In genomic region chr10:49539320-49539885, GRCh38 we compare ENCODE assay signal across 8 cellular contexts. TPM values are rescaled to one million over a fixed set of nuclear protein-coding genes. Genes with fewer than 3 reads are reported as not detected.
DNase-seq lines count a peak whose midpoint lies in the region; ATAC-seq and TF ChIP-seq lines count a peak whose summit lies in the region.

No MANE protein-coding gene starts in this region.

- H3K9me2 ChIP-seq in PC-9 (ENCODE audit: insufficient read depth), result no peaks in the 10 kb centered on the region

- intact Hi-C loops in PC-9 (cut with micrococcal nuclease; ENCODE audit: unreplicated experiment) (loop anchor here (1.0 kb wide), 2 partner anchors 30 to 54 kb away; no protein-coding TSS in a partner anchor), ascending aorta (cut with DNase I) (loop anchor here (5.0 to 10.0 kb wide), 2 partner anchors 53 to 425 kb away; partner anchors contain the start of gene VSTM4)

- H3K36me3 ChIP-seq in PC-9 (ENCODE audit: low read depth), result peaks cover 10% of the 10 kb centered on the region
- H3K36me3 ChIP-seq in ascending aorta, result no peaks in the 10 kb centered on the region
- H3K36me3 ChIP-seq in right atrium auricular region, result no peaks in the 10 kb centered on the region

- H3K4me3 ChIP-seq in PC-9 (peak overlapping the region; percentile 99), ascending aorta (peak overlapping the region; percentile 74 to 86), right atrium auricular region (peak overlapping the region; percentile 67 to 78)

- peak; percentile 0 for ATAC-seq in GM18858 (IDR thresholded peaks at IDR 0.05; ENCODE audit: unreplicated experiment)
- ATAC-seq in HG03139 (IDR thresholded peaks at IDR 0.05; ENCODE audit: unreplicated experiment), result peak; percentile 11
- ATAC-seq in HG03442 (IDR thresholded peaks at IDR 0.05; ENCODE audit: unreplicated experiment), result no peak

- peak; percentile 35; the same call in 1 of the 2 replicates for TF ChIP-seq CTCF in PC-9 (conservative IDR thresholded peaks at IDR 0.05)
- no peak for TF ChIP-seq CTCF in ascending aorta (IDR thresholded peaks at IDR 0.05)
- TF ChIP-seq CTCF in right atrium auricular region (IDR thresholded peaks at IDR 0.05), result no peak

- peaks cover 42% of the 10 kb centered on the region for H3K79me2 ChIP-seq in PC-9 (ENCODE audit: low read depth)

- peak overlapping the region; percentile 99 for H3K4me2 ChIP-seq in PC-9

- H3K4me1 ChIP-seq in PC-9 (replicated peaks; ENCODE audit: insufficient read depth) (peaks cover 26% of the 10 kb centered on the region), ascending aorta (peaks cover 7 to 30% of the 10 kb centered on the region in 2 donors), right atrium auricular region (peaks cover 0 to 41% of the 10 kb centered on the region in 2 donors)

- CTCF ChIA-PET in PC-9 (lab: Charles Lee), result interaction anchor here (0.6 to 1.7 kb wide), 4 partner anchors 11 to 352 kb away, joined by 3 to 13 read pairs (median 6); no protein-coding TSS in a partner anchor

- H3F3A ChIP-seq in PC-9 (ENCODE audit: insufficient read depth, low read depth), result peaks cover 14% of the 10 kb centered on the region; the same call in 1 of the 2 replicates

- peak overlapping the region; percentile 90 for H3K27ac ChIP-seq in PC-9
- peak overlapping the region; percentile 87 to 94 for H3K27ac ChIP-seq in ascending aorta
- peak overlapping the region; percentile 91 to 92 for H3K27ac ChIP-seq in right atrium auricular region

- H3K27me3 ChIP-seq in PC-9 (ENCODE audit: insufficient read depth, low read depth) (no peaks in the 10 kb centered on the region), ascending aorta (no peaks in the 10 kb centered on the region), right atrium auricular region (no peaks in the 10 kb centered on the region)

- no TSS peak for BruUV-seq in PC-9 (replicated peaks; lab: Mats Ljungman, UMichigan)

- H4K20me1 ChIP-seq in PC-9 (ENCODE audit: insufficient read depth), result peaks cover 6% of the 10 kb centered on the region

- DNase-seq in AG20443 (ENCODE audit: low spot score), result peak; percentile 35
- DNase-seq in PC-9, result peak; percentile 62 to 72
- no peak for DNase-seq in ascending aorta (ENCODE audit: low spot score in 2 of 2)
- DNase-seq in right atrium auricular region (ENCODE audit: low spot score), result peak; percentile 68
- peak; percentile 45 for DNase-seq in pulmonary artery endothelial cell (ENCODE audit: low read depth, low spot score)

- H3K9me3 ChIP-seq in PC-9 (ENCODE audit: insufficient read depth, low read depth) (peaks cover 5% of the 10 kb centered on the region; the same call in 1 of the 2 replicates), ascending aorta (no peaks in the 10 kb centered on the region), right atrium auricular region (no peaks in the 10 kb centered on the region)

- POLR2A ChIA-PET in PC-9 (lab: Charles Lee; ENCODE audit: unreplicated experiment), result interaction anchor here (0.5 to 1.7 kb wide), 5 partner anchors 12 to 1285 kb away, joined by 4 to 57 read pairs (median 7); no protein-coding TSS in a partner anchor

- H2AFZ ChIP-seq in PC-9, result peak overlapping the region; percentile 97

RNA-seq across cellular contexts. Expression of gene ERCC6, which starts 0.5 kb away (rescaled TPM):
- total RNA-seq in PC-9 (2021) (47.1 and 49.7 TPM in 2 replicates), ascending aorta (16.2 TPM), right atrium auricular region (10 to 100 TPM; 11.5 to 12.0 TPM), pulmonary artery endothelial cell (39.3 and 57.1 TPM in 2 replicates)

Comparison
In these comparisons a context has a peak if more than half of its experiments do, and no peak if none do; other contexts are left out.
1. DNase-seq: peak in AG20443 (single experiment), PC-9 (2 of 2), right atrium auricular region (single experiment) and pulmonary artery endothelial cell (single experiment); none in ascending aorta (0 of 2).
2. Peak in every context shown above with its lines, with median percentiles within 50 percentile points of each other: H3K27ac ChIP-seq and H3K4me3 ChIP-seq.